10 cellular contexts compared by ENCODE assay signal in the genomic region with DNA sequence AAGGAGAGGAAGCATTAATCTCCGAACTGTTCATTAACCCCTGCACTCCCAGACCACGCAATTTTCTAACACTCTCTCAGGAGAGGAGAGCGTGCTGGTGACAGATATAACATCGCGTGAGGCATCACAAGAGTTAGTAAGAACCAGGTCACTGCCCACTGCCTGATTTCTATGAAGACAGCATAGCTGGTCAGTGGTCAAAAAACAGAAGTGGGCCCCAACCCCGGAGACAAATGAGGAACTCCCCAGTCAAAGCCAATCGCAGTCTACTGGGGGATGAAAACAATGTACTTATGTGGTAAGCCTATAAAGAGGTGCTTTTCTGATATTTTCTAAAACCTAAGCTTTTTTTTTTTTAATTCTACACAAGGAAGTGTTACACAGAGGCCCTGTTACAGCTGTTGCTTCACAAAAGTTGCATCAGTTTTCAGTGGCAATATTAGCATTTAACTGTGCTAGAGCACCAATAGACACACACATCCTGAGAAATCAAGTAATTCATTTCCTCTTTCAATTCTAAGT.
DNase-seq lines count a peak whose midpoint lies in the region; ATAC-seq and TF ChIP-seq lines count a peak whose summit lies in the region.
"Had no signal": no experiment of that assay in that cellular context is flagged by ENCODE, and none has a peak within 500 bp of the region (broad histone marks: within the 10 kb centered on the region; RNA-seq: fewer than 3 reads in every experiment).

No MANE protein-coding gene starts in this region.

- peak overlapping the region; percentile 16 for H3K4me3 Mint-ChIP-seq in activated naive CD8-positive, alpha-beta T cell treated with anti-CD3 and anti-CD28 coated beads for 36 hours

- ATAC-seq in mucosa of descending colon (peak; percentile 56), GM18868 (IDR thresholded peaks at IDR 0.05; ENCODE audit: unreplicated experiment) (no peak)
- ATAC-seq: HCT116 had no signal

- H3K9me3 ChIP-seq in KOPT-K1 (ENCODE audit: insufficient read depth, low read length, poor library complexity, severe bottlenecking) (no peaks in the 10 kb centered on the region), mucosa of descending colon (no peaks in the 10 kb centered on the region), SJCRH30 (replicated peaks) (peaks cover 1% of the 10 kb centered on the region; the same call in 1 of the 2 replicates)

- H3K4me1 Mint-ChIP-seq in activated naive CD8-positive, alpha-beta T cell treated with anti-CD3 and anti-CD28 coated beads for 36 hours = peaks cover 75% of the 10 kb centered on the region

- H3K27ac Mint-ChIP-seq in activated naive CD8-positive, alpha-beta T cell treated with anti-CD3 and anti-CD28 coated beads for 36 hours = peak overlapping the region; percentile 99

- H3K36me3 ChIP-seq in KOPT-K1 (ENCODE audit: insufficient read depth, low read length) (no peaks in the 10 kb centered on the region), mucosa of descending colon (ENCODE audit: low read depth) (no peaks in the 10 kb centered on the region), SJCRH30 (no peaks in the 10 kb centered on the region)

- H3K4me1 ChIP-seq in mucosa of descending colon (ENCODE audit: low read depth) = peaks cover 16% of the 10 kb centered on the region
- H3K4me1 ChIP-seq in SJCRH30 = peaks cover 3% of the 10 kb centered on the region; the same call in 1 of the 2 replicates

- H3K9me3 Mint-ChIP-seq in activated naive CD8-positive, alpha-beta T cell treated with anti-CD3 and anti-CD28 coated beads for 36 hours = peaks cover 6% of the 10 kb centered on the region

- no peaks in the 10 kb centered on the region; the same call in 1 of the 2 replicates for H3K27me3 ChIP-seq in SJCRH30

- H3K27me3 Mint-ChIP-seq in activated naive CD8-positive, alpha-beta T cell treated with anti-CD3 and anti-CD28 coated beads for 36 hours = no peaks in the 10 kb centered on the region

- peak; percentile 34 for DNase-seq in GDM1 (lab: John Stamatoyannopoulos, UW)
- no peak for DNase-seq in activated naive CD8-positive, alpha-beta T cell treated with anti-CD3 and anti-CD28 coated beads for 36 hours
- no peak for DNase-seq in mucosa of descending colon
- DNase-seq in SJCRH30 = no peak
- no peak for DNase-seq in NCI-H226
- DNase-seq in NCI-H1417 (lab: John Stamatoyannopoulos, UW) = no peak
- DNase-seq: MM.1S had no signal

- peaks cover 11% of the 10 kb centered on the region for H3K36me3 Mint-ChIP-seq in activated naive CD8-positive, alpha-beta T cell treated with anti-CD3 and anti-CD28 coated beads for 36 hours

- H3K27ac ChIP-seq in KOPT-K1 (ENCODE audit: low read depth, low read length, poor library complexity, severe bottlenecking) = peak overlapping the region; percentile 4
- H3K27ac ChIP-seq in SJCRH30 = no peak overlapping the region

- H3K4me3 ChIP-seq in mucosa of descending colon (no peak overlapping the region), SJCRH30 (no peak overlapping the region)

- intact Hi-C loops in mucosa of descending colon (cut with DNase I, micrococcal nuclease) = no loop called here

- TF ChIP-seq CTCF in mucosa of descending colon (IDR thresholded peaks at IDR 0.05) = no peak
